Comparison of ENCODE assay signal across 13 cellular contexts in the genomic region with DNA sequence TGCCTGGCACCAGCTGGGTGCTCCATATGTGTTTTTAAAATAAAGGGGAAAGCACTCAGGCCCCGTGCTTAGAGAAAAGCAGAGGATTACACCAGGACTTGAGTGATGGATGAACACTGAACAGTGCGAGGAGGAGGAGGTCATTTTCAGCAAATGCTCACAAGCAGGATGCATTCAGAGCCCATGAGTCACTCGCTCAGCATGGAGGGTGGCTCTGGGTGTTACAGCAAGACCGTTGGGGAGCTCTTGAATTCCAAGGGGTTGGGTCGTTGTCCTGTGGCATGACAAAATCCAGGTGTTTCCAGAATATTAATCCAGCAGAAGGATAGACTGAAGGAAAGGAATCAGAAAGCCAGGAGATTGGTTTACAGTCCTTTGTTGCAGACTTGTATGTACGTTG. TPM values are rescaled to one million over a fixed set of nuclear protein-coding genes. Genes with fewer than 3 reads are reported as not detected.
DNase-seq lines count a peak whose midpoint lies in the region; ATAC-seq, FAIRE-seq and TF ChIP-seq lines count a peak whose summit lies in the region.
"Had no signal": no experiment of that assay in that cellular context is flagged by ENCODE, and none has a peak within 500 bp of the region (broad histone marks: within the 10 kb centered on the region; RNA-seq: fewer than 3 reads in every experiment).

No MANE protein-coding gene starts in this region.

- 28% methylated on average over 6 of the region's 6 CpGs for WGBS in A549 (ENCODE audit: missing lambda C conversion rate)
- 8% methylated on average over 6 of the region's 6 CpGs for WGBS in K562 (ENCODE audit: insufficient coverage, low coverage, missing lambda C conversion rate)
- 67 to 73% methylated on average over 6 of the region's 6 CpGs for WGBS in lung, 2 donors

- POLR2A ChIA-PET in A549 (lab: Yijun Ruan, JAX) = no interaction called here
- POLR2A ChIA-PET in K562 (lab: Yijun Ruan, JAX) = interaction anchor here (0.6 to 1.7 kb wide), 3 partner anchors 10 to 14 kb away, joined by 3 to 5 read pairs (median 3); no protein-coding TSS in a partner anchor

- H3K4me1 ChIP-seq in A549 (peaks cover 64% of the 10 kb centered on the region), K562 (replicated peaks in 1 of 2; ENCODE audit: control insufficient read depth in 2 of 2, insufficient read depth in 2 of 2, low read length in 2 of 2) (peaks cover 0 to 7% of the 10 kb centered on the region in 2 experiments; a peak in 2 of 5 replicates), lung (ENCODE audit: control insufficient read depth in 2 of 2, insufficient read depth in 2 of 2, low read length in 2 of 2) (peaks cover 0 to 2% of the 10 kb centered on the region in 2 donors)

- TF ChIP-seq POLR2A in A549 (IDR thresholded peaks at IDR 0.05; ENCODE audit: low read length) (no peak), K562 (conservative IDR thresholded peaks at IDR 0.05) (no peak)

- H3K9me1 ChIP-seq in K562 (ENCODE audit: control insufficient read depth, insufficient read depth, low read length) = no peaks in the 10 kb centered on the region

- TF ChIP-seq EP300 in A549 (IDR thresholded peaks at IDR 0.05) (peak in 1 of 2 experiments; percentile 44; a peak in 2 of 5 replicates), K562 (IDR thresholded peaks at IDR 0.05; ENCODE audit: low read length) (no peak)

- CTCF ChIA-PET in A549 (lab: Yijun Ruan, JAX) = interaction anchor here (1.0 to 7.9 kb wide), 3 partner anchors 8 to 152 kb away, joined by 3 to 62 read pairs (median 21); no protein-coding TSS in a partner anchor
- CTCF ChIA-PET in K562 (lab: Yijun Ruan, JAX; ENCODE audit: low intra/inter-chr PET ratio) = no interaction called here

- in situ Hi-C loops in K562 (cut with MboI) = loop anchor here (25.0 kb wide), 1 partner anchor 691 kb away; no protein-coding TSS in a partner anchor
- in situ Hi-C loops in G401 (cut with HindIII; ENCODE audit: low sequenced_read_pairs) = no loop called here

- H3K4me3 ChIP-seq in A549 = no peak overlapping the region
- H3K4me3 ChIP-seq in K562 = no peak overlapping the region
- no peak overlapping the region for H3K4me3 ChIP-seq in lung

- H3K79me2 ChIP-seq in K562 (ENCODE audit: control insufficient read depth, insufficient read depth, low read length) = no peaks in the 10 kb centered on the region

- BruUV-seq in K562 (replicated peaks; lab: Mats Ljungman, UMichigan) = no TSS peak

- no peak overlapping the region for H2AFZ ChIP-seq in K562 (ENCODE audit: low read depth, low read length)

- FAIRE-seq in A549 (lab: Jason Lieb, UNC) (peak; percentile 51), K562 (lab: Jason Lieb, UNC) (no peak)
- FAIRE-seq: endometrium had no signal

- TF ChIP-seq RAD21 in A549 (conservative IDR thresholded peaks at IDR 0.05 in 1 of 2, IDR thresholded peaks at IDR 0.05 in 1 of 2) (no peak), K562 (CRISPR knock-in tag; conservative IDR thresholded peaks at IDR 0.05 in 1 of 2, IDR thresholded peaks at IDR 0.05 in 1 of 2) (no peak)

- no peak overlapping the region for H3K9ac ChIP-seq in K562 (ENCODE audit: insufficient read depth in 1 of 2, low read depth in 2 of 2, low read length in 2 of 2)

- H4K20me1 ChIP-seq in K562 (replicated peaks; ENCODE audit: control insufficient read depth, insufficient read depth, low read length) = no peaks in the 10 kb centered on the region

- H3K27me3 ChIP-seq in K562 (ENCODE audit: control insufficient read depth in 2 of 2, insufficient read depth in 2 of 2, low read length in 2 of 2) (peaks cover 9 to 13% of the 10 kb centered on the region in 2 experiments; a peak in 3 of 5 replicates), lung (ENCODE audit: control insufficient read depth, insufficient read depth) (no peaks in the 10 kb centered on the region)

- peak; percentile 64 to 69 for DNase-seq in A549 (ENCODE audit: low read depth in 1 of 2, low spot score in 1 of 2)
- DNase-seq in HK-2 (ENCODE audit: unreplicated experiment) = peak; percentile 50
- DNase-seq in K562 (ENCODE audit: extremely low read depth in 1 of 4, low spot score in 3 of 4) = no peak
- no peak for DNase-seq in lung (ENCODE audit: low spot score)
- no peak for DNase-seq in NCI-H774 (lab: John Stamatoyannopoulos, UW)
- DNase-seq in G401 (ENCODE audit: low spot score) = no peak
- DNase-seq: CD4-positive, alpha-beta T cell; NCI-H2107; T-helper 1 cell had no signal

- H3K27ac ChIP-seq in A549 (peak overlapping the region; percentile 72 to 91), K562 (ENCODE audit: extremely low read depth, low read depth, low read length) (no peak overlapping the region), lung (ENCODE audit: low read depth in 1 of 2, low read length in 1 of 2) (no peak overlapping the region)

- peak overlapping the region; percentile 53 for H3K4me2 ChIP-seq in A549
- H3K4me2 ChIP-seq in K562 (ENCODE audit: insufficient read depth, low read length) = 0 out of 2 replicates have a peak overlapping the region, but pooled peaks have one; percentile 68

- H3K9me3 ChIP-seq in A549 (no peaks in the 10 kb centered on the region), K562 (replicated peaks; ENCODE audit: control insufficient read depth, insufficient read depth, low read depth, low read length) (no peaks in the 10 kb centered on the region), lung (ENCODE audit: control insufficient read depth in 2 of 2, insufficient read depth in 1 of 2, low read length in 1 of 2) (no peaks in the 10 kb centered on the region)

- peak; percentile 67 to 86; a peak in 4 of 6 replicates for ATAC-seq in A549
- no peak for ATAC-seq in K562
- ATAC-seq in lung (ENCODE audit: insufficient read depth, low FRiP score) = peak; percentile 64
- ATAC-seq in GM21526 (IDR thresholded peaks at IDR 0.05; ENCODE audit: low FRiP score, unreplicated experiment) = no peak
- ATAC-seq in HG03432 (IDR thresholded peaks at IDR 0.05; ENCODE audit: unreplicated experiment) = no peak

- H3K36me3 ChIP-seq in K562 (ENCODE audit: control insufficient read depth, insufficient read depth, low read length) = no peaks in the 10 kb centered on the region
- H3K36me3 ChIP-seq in lung (ENCODE audit: control insufficient read depth in 2 of 2, insufficient read depth in 2 of 2, low read length in 2 of 2) = no peaks in the 10 kb centered on the region

- TF ChIP-seq CTCF in A549 (IDR thresholded peaks at IDR 0.05) (no peak), K562 (IDR thresholded peaks at IDR 0.05 in 2 of 3, conservative IDR thresholded peaks at IDR 0.05 in 1 of 3; ENCODE audit: insufficient read depth in 2 of 3, low read depth in 1 of 3, low read length in 3 of 3) (no peak), lung (IDR thresholded peaks at IDR 0.05; ENCODE audit: control extremely low read depth, extremely low read depth) (no peak)

- intact Hi-C loops in K562 (cut with micrococcal nuclease) = no loop called here

RNA-seq across cellular contexts. Expression of gene BDKRB1, which starts 2.9 kb away (rescaled TPM):
- polyA plus RNA-seq in A549 (2011; rRNA removed) (3.3 and 3.5 TPM in 2 replicates), A549 (2017; fragmentation: RNase III; extraction: RNeasy Plus Mini Kit Qiagen cat#74134 plus additional on column Dnase treatment) (2.6 to 3.3 TPM (median 2.8 TPM) in 3 replicates), K562 (2011; rRNA removed) (0.10 TPM in 1 of 2 replicates, not detected in the other), K562 (2014; fragmentation: Illumina TruSeq; extraction: Trizol) (0.06 and 0.11 TPM in 2 replicates), K562 (2014; fragmentation: Nextera tagmentation; extraction: Ambion mirVana) (under 1 TPM in 1 of 2 experiments, not detected in 1; 0.06 TPM), K562 (2014; rRNA removed) (0.23 TPM in 1 of 2 replicates, not detected in the other), lung (1 to 10 TPM in 1 of 2 donors, under 1 TPM in 1; 0.61 to 5.4 TPM)
- 1.4 and 2.8 TPM in 2 replicates for polyA plus RNA-seq in A549 (2012; cell fraction: cytosol; rRNA removed)
- polyA plus RNA-seq in A549 (2012; cell fraction: nucleus; rRNA removed) = 5.9 and 7.0 TPM in 2 replicates
- polyA minus RNA-seq in A549 (2011; rRNA and poly(A)+ RNA removed) = 1.7 and 2.5 TPM in 2 replicates
- not detected in 2 replicates for total RNA-seq in K562 (2011; cell fraction: chromatin; rRNA removed; ENCODE audit: low replicate concordance)
- not detected in 2 replicates for total RNA-seq in K562 (2011; cell fraction: nucleolus; rRNA removed)
- total RNA-seq in K562 (2011; cell fraction: nucleoplasm; rRNA removed) = not detected in 2 replicates
- total RNA-seq in K562 (2014; rRNA removed) (0.09 and 0.29 TPM in 2 replicates), K562 (2014; rRNA removed; fragmentation: Illumina TruSeq; extraction: Trizol) (0.07 and 0.13 TPM in 2 replicates), K562 (2015; rRNA removed; fragmentation: Illumina TruSeq; extraction: Trizol) (0.22 TPM in 1 of 2 replicates, not detected in the other), K562 (2021) (0.09 and 0.20 TPM in 2 replicates), lung (under 1 TPM; 0.18 to 0.23 TPM)
- 0.12 TPM in 1 of 2 replicates, not detected in the other for polyA plus RNA-seq in K562 (2011; cell fraction: cytosol; rRNA removed)
- polyA plus RNA-seq in K562 (2011; cell fraction: nucleus; rRNA removed) = 0.13 TPM in 1 of 2 replicates, not detected in the other
- 0.18 and 0.58 TPM in 2 replicates for polyA plus RNA-seq in K562 (2012)
- polyA minus RNA-seq in K562 (2011; rRNA and poly(A)+ RNA removed) = not detected in 2 replicates
- polyA minus RNA-seq in K562 (2011; cell fraction: cytosol; rRNA and poly(A)+ RNA removed) = not detected in 2 replicates
- 0.27 TPM in 1 of 2 replicates, not detected in the other for polyA minus RNA-seq in K562 (2011; cell fraction: nucleus; rRNA and poly(A)+ RNA removed)
- not detected in 2 replicates for total RNA-seq in G401 (2014; rRNA removed; shearing (Covaris generic))
- total RNA-seq: CD4-positive, alpha-beta T cell had no signal
- polyA plus RNA-seq: neural cell had no signal

RNA-seq across cellular contexts. Expression of gene BDKRB2, which starts 48.5 kb away (rescaled TPM):
- polyA plus RNA-seq in A549 (2011; rRNA removed) (21.6 and 26.6 TPM in 2 replicates), A549 (2017; fragmentation: RNase III; extraction: RNeasy Plus Mini Kit Qiagen cat#74134 plus additional on column Dnase treatment) (12.1 to 19.6 TPM (median 13.9 TPM) in 3 replicates), K562 (2011; rRNA removed) (not detected in 2 replicates), K562 (2014; fragmentation: Illumina TruSeq; extraction: Trizol) (not detected in 2 replicates), K562 (2014; fragmentation: Nextera tagmentation; extraction: Ambion mirVana) (not detected), K562 (2014; rRNA removed) (not detected in 2 replicates), lung (1 to 10 TPM in 1 of 2 donors, under 1 TPM in 1; 0.77 to 5.8 TPM)
- 7.2 and 9.5 TPM in 2 replicates for polyA plus RNA-seq in A549 (2012; cell fraction: cytosol; rRNA removed)
- polyA plus RNA-seq in A549 (2012; cell fraction: nucleus; rRNA removed) = 11.9 and 13.6 TPM in 2 replicates
- 66.9 and 71.1 TPM in 2 replicates for polyA minus RNA-seq in A549 (2011; rRNA and poly(A)+ RNA removed)
- not detected in 2 replicates for total RNA-seq in K562 (2011; cell fraction: chromatin; rRNA removed; ENCODE audit: low replicate concordance)
- total RNA-seq in K562 (2011; cell fraction: nucleolus; rRNA removed) = not detected in 2 replicates
- total RNA-seq in K562 (2011; cell fraction: nucleoplasm; rRNA removed) = not detected in 2 replicates
- total RNA-seq in K562 (2014; rRNA removed) (not detected in 2 replicates), K562 (2014; rRNA removed; fragmentation: Illumina TruSeq; extraction: Trizol) (not detected in 2 replicates), K562 (2015; rRNA removed; fragmentation: Illumina TruSeq; extraction: Trizol) (not detected in 2 replicates), K562 (2021) (0.02 TPM in 1 of 2 replicates, not detected in the other), lung (1 to 10 TPM; 2.1 to 2.6 TPM)
- polyA plus RNA-seq in K562 (2011; cell fraction: cytosol; rRNA removed) = not detected in 2 replicates
- not detected in 2 replicates for polyA plus RNA-seq in K562 (2011; cell fraction: nucleus; rRNA removed)
- not detected in 2 replicates for polyA plus RNA-seq in K562 (2012)
- not detected in 2 replicates for polyA minus RNA-seq in K562 (2011; rRNA and poly(A)+ RNA removed)
- not detected in 2 replicates for polyA minus RNA-seq in K562 (2011; cell fraction: cytosol; rRNA and poly(A)+ RNA removed)
- not detected in 2 replicates for polyA minus RNA-seq in K562 (2011; cell fraction: nucleus; rRNA and poly(A)+ RNA removed)
- not detected in 2 replicates for total RNA-seq in G401 (2014; rRNA removed; shearing (Covaris generic))
- total RNA-seq: CD4-positive, alpha-beta T cell had no signal
- polyA plus RNA-seq: neural cell had no signal

Comparison
In these comparisons a context has a peak if more than half of its experiments do, and no peak if none do; other contexts are left out.
1. ATAC-seq: peak in A549 (2 of 2) and lung (single experiment); none in K562 (single experiment), GM21526 (single experiment) and HG03432 (single experiment).
2. DNase-seq: peak in A549 (2 of 2) and HK-2 (single experiment); none in K562 (0 of 4), lung (single experiment), NCI-H774 (single experiment) and G401 (single experiment).
3. H3K27ac ChIP-seq: peak in A549 (2 of 2); none in K562 (single experiment) and lung (0 of 2).
4. Of the 35 proteins assayed by ChIP-seq in both K562 and A549: peak only in K562: none; only in A549: E2F6 and MAX; in both: none; in neither: 30; mixed calls (peak in some experiments, not most) for 3.